In genomic region chr6:158565482-158566040, GRCh38 we compare ENCODE assay signal across 1 cellular context.
TF ChIP-seq lines count a peak whose summit lies in the region.

No MANE protein-coding gene starts in this region.

TF ChIP-seq in H1, 55 proteins besides CTCF, POLR2A, EP300 and RAD21 (continued from another document):
- no peak for TF ChIP-seq HDAC2 (IDR thresholded peaks at IDR 0.05; ENCODE audit: borderline replicate concordance in 1 of 2, low read depth in 2 of 2, low read length in 2 of 2)
- TF ChIP-seq JUN (IDR thresholded peaks at IDR 0.05; ENCODE audit: low read depth, low read length), result no peak
- TF ChIP-seq EGR1 (IDR thresholded peaks at IDR 0.05; ENCODE audit: borderline replicate concordance, low read depth, low read length), result no peak
- no peak for TF ChIP-seq PHF8 (conservative IDR thresholded peaks at IDR 0.05; ENCODE audit: low read depth, low read length)
- no peak for TF ChIP-seq USF2 (IDR thresholded peaks at IDR 0.05; ENCODE audit: low read length)
- no peak for TF ChIP-seq TBP (IDR thresholded peaks at IDR 0.05; ENCODE audit: low read depth, low read length)
- no peak for TF ChIP-seq GABPA (IDR thresholded peaks at IDR 0.05; ENCODE audit: borderline replicate concordance, insufficient read depth, low read length)
- TF ChIP-seq YY1 (IDR thresholded peaks at IDR 0.05; ENCODE audit: low read depth, low read length), result no peak
